Comparison of ENCODE assay signal across 3 cellular contexts in genomic region chr13:114055766-114056165, GRCh38.
TF ChIP-seq lines count a peak whose summit lies in the region.

No MANE protein-coding gene starts in this region.

TF ChIP-seq in IMR-90, 13 proteins besides CTCF, POLR2A, EP300 and RAD21:
- no peak for TF ChIP-seq RCOR1 (IDR thresholded peaks at IDR 0.05; ENCODE audit: insufficient replicate concordance, low read length)
- TF ChIP-seq MXI1 (IDR thresholded peaks at IDR 0.05; ENCODE audit: borderline replicate concordance, low read depth, low read length), result no peak
- TF ChIP-seq CEBPB (IDR thresholded peaks at IDR 0.05; ENCODE audit: low read depth, low read length), result no peak
- TF ChIP-seq NFE2L2 (IDR thresholded peaks at IDR 0.05; ENCODE audit: low read depth, low read length), result no peak
- no peak for TF ChIP-seq MAZ (IDR thresholded peaks at IDR 0.05; ENCODE audit: borderline replicate concordance, low read depth, low read length)
- no peak for TF ChIP-seq RFX5 (IDR thresholded peaks at IDR 0.05; ENCODE audit: low read depth, low read length)
- no peak for TF ChIP-seq FOS (IDR thresholded peaks at IDR 0.05; ENCODE audit: low read depth, low read length)
- TF ChIP-seq BHLHE40 (IDR thresholded peaks at IDR 0.05; ENCODE audit: low read depth, low read length), result no peak

TF ChIP-seq in H1, 55 proteins besides CTCF, POLR2A, EP300 and RAD21:
- TF ChIP-seq GTF2F1 (IDR thresholded peaks at IDR 0.05; ENCODE audit: borderline replicate concordance, low read depth, low read length) (no peak), YY1 (IDR thresholded peaks at IDR 0.05; ENCODE audit: low read depth, low read length) (no peak), CHD7 (IDR thresholded peaks at IDR 0.05; ENCODE audit: insufficient replicate concordance, low read length) (no peak), GABPA (IDR thresholded peaks at IDR 0.05; ENCODE audit: borderline replicate concordance, insufficient read depth, low read length) (no peak), CBX8 (IDR thresholded peaks at IDR 0.05; ENCODE audit: borderline replicate concordance, low read depth, low read length) (no peak), SP2 (IDR thresholded peaks at IDR 0.05; ENCODE audit: low read length) (no peak)
TF ChIP-seq in H1: peak in this region for 0.

TF ChIP-seq in GM23338, 12 proteins besides CTCF, POLR2A, EP300 and RAD21:
- TF ChIP-seq EZH2 (IDR thresholded peaks at IDR 0.05; ENCODE audit: low read depth, unreplicated experiment), result no peak
- TF ChIP-seq ETS1 (IDR thresholded peaks at IDR 0.05), result no peak
- no peak for TF ChIP-seq NANOG (IDR thresholded peaks at IDR 0.05; ENCODE audit: borderline replicate concordance)
- TF ChIP-seq REST (IDR thresholded peaks at IDR 0.05; ENCODE audit: unreplicated experiment), result no peak
- no peak for TF ChIP-seq ZNF331 (CRISPR knock-in tag; IDR thresholded peaks at IDR 0.05; ENCODE audit: low read depth)
- TF ChIP-seq JUNB (IDR thresholded peaks at IDR 0.05; ENCODE audit: unreplicated experiment), result no peak
